ENCODE assay signal across 11 cellular contexts in the genomic region with DNA sequence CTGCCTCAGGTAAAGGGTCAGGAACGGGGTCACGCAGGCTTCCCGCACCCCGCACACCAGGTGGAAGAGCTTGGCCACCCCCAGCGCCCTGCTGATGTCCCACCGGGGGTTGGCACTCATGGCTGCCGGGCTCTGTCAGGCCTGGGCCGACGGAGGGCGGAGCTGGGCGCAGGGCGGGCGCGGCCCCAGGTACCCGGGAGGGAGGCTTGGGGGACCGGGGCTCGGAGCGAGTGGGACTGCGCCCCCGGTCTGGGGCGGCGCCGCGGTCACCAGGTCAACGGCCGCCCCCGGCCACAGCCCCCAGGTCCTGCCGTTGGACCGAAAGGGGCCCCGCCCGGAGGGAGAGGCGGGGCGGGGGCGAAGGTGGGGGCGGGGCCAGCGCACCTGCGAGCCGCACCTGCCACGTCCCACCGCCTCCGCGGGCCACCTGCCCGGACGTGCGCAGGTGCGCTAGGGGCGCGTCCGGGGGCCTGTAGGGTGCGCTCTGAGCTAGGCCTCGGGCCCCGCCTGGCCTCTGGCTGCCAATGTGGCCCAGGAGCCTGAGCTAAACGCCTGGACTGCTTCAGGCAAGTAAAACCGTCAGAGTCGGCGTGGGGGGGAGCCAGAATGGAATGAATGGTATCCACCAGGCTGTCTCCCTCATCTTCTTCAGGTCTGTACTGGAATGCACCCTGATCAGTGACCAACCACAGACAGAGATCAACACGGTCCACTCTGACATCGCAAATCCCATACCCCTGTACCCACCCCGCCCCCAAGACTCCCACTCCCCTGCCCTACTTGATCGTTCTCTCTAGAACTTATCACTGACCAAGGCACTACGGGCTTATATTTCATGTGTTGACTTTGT. TPM values are rescaled to one million over a fixed set of nuclear protein-coding genes. Genes with fewer than 3 reads are reported as not detected.
A peak's percentile ranks its signal among the peaks of the same experiment; 100 is the strongest.
DNase-seq lines count a peak whose midpoint lies in the region; ATAC-seq and TF ChIP-seq lines count a peak whose summit lies in the region.
"Had no signal": no experiment of that assay in that cellular context is flagged by ENCODE, and none has a peak within 500 bp of the region (broad histone marks: within the 10 kb centered on the region; RNA-seq: fewer than 3 reads in every experiment).

A gene with protein sequence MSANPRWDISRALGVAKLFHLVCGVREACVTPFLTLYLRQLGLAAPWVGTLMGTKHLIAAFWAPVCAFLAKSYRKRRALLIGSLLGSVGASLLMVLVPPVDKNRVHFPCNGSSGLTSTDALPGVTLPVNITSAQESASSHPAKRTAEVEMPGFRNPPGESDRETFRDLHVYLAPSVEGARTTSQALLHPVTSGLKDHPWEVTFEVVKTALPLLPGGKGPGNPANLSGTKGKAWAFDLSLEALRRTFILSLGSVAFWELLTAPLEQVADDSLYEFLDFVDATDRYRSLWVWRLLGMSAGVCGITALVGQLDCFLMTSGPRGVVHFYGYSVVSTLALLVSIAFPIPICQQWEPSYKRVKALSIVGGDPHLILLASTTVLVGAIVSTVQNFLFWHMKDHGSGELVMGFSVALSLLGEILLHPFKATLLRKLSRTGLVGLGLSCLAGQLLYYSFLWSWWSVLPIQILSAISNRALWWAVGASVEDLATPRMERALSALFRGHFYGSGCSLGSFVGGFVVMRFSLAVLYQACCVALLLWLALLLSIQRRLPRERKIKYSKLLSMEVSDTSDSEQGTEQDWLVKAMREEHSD (minus strand): TSS at position 365 of the 850 bp plus-strand sequence. CDS start 245 bp downstream, at position 120.

- DNase-seq in Right ventricle myocardium superior (no peak), right atrium auricular region (ENCODE audit: low spot score) (no peak), colonic mucosa (peak; percentile 80), left lobe of liver (ENCODE audit: low spot score) (no peak), ureter (ENCODE audit: low spot score) (peak; percentile 64), T-helper 9 cell (no peak), activated gamma-delta T cell treated with Interleukin-2 at 50 U/mL for 16 hours (no peak)
- DNase-seq: activated effector memory CD4-positive, alpha-beta T cell treated with anti-CD3 and anti-CD28 coated beads, Interleukin-2, amount 50 U/mL, for 16 hours; SW 1271 had no signal

- H3K9me3 ChIP-seq in right atrium auricular region, result no peaks in the 10 kb centered on the region
- H3K9me3 ChIP-seq in colonic mucosa, result no peaks in the 10 kb centered on the region

- H3K4me3 ChIP-seq in right atrium auricular region (peak within 1 kb of the TSS in 1 of 2 donors; percentile 16), colonic mucosa (peak within 1 kb of the TSS; percentile 47)

- intact Hi-C loops in Right ventricle myocardium superior (cut with DNase I) (no loop called here), colonic mucosa (cut with DNase I) (no loop called here)

- H3K36me3 ChIP-seq in right atrium auricular region, result no peaks in the 10 kb centered on the region
- H3K36me3 ChIP-seq in colonic mucosa, result no peaks in the 10 kb centered on the region

- peaks cover 0 to 8% of the 10 kb centered on the region in 2 donors for H3K4me1 ChIP-seq in right atrium auricular region
- no peaks in the 10 kb centered on the region for H3K4me1 ChIP-seq in colonic mucosa

- ATAC-seq in Right ventricle myocardium superior (ENCODE audit: poor library complexity), result peak; percentile 60
- peak; percentile 38 for ATAC-seq in left lobe of liver
- no peak for ATAC-seq in HG02973 (IDR thresholded peaks at IDR 0.05; ENCODE audit: unreplicated experiment)

- no peak within 1 kb of the TSS for H3K27ac ChIP-seq in right atrium auricular region
- H3K27ac ChIP-seq in colonic mucosa, result no peak within 1 kb of the TSS
- H3K27ac ChIP-seq: C4-2B had no signal

- TF ChIP-seq CTCF in right atrium auricular region (IDR thresholded peaks at IDR 0.05), result peak in 1 of 2 donors; percentile 38
- peak; percentile 33 for TF ChIP-seq CTCF in colonic mucosa (IDR thresholded peaks at IDR 0.05)

- H3K27me3 ChIP-seq in right atrium auricular region, result no peaks in the 10 kb centered on the region
- no peaks in the 10 kb centered on the region for H3K27me3 ChIP-seq in colonic mucosa

- H3K9ac ChIP-seq in colonic mucosa (ENCODE audit: low read depth in 2 of 2, low read length in 2 of 2), result peak within 1 kb of the TSS; percentile 46 to 53

RNA-seq across cellular contexts. Expression of the gene that starts here (rescaled TPM):
- 0.11 TPM for total RNA-seq in Right ventricle myocardium superior
- under 1 TPM in 1 of 2 donors, not detected in 1; 0.12 TPM for total RNA-seq in right atrium auricular region
- 10 to 100 TPM in 1 of 2 donors, 1 to 10 TPM in 1; 6.5 to 12.8 TPM for total RNA-seq in colonic mucosa
- not detected for total RNA-seq in left lobe of liver
- total RNA-seq in ureter, result 4.1 TPM

Comparison
In these comparisons a context has a peak if more than half of its experiments do, and no peak if none do; other contexts are left out.
1. Peak in ATAC-seq in Right ventricle myocardium superior; RNA of the gene not detected or under 1 TPM.
2. Peak in ATAC-seq in left lobe of liver; RNA of the gene not detected or under 1 TPM.
3. DNase-seq: peak in colonic mucosa (single experiment) and ureter (single experiment); none in Right ventricle myocardium superior (single experiment), right atrium auricular region (single experiment), left lobe of liver (single experiment), T-helper 9 cell (single experiment) and activated gamma-delta T cell treated with Interleukin-2 at 50 U/mL for 16 hours (single experiment).